In the genomic region with DNA sequence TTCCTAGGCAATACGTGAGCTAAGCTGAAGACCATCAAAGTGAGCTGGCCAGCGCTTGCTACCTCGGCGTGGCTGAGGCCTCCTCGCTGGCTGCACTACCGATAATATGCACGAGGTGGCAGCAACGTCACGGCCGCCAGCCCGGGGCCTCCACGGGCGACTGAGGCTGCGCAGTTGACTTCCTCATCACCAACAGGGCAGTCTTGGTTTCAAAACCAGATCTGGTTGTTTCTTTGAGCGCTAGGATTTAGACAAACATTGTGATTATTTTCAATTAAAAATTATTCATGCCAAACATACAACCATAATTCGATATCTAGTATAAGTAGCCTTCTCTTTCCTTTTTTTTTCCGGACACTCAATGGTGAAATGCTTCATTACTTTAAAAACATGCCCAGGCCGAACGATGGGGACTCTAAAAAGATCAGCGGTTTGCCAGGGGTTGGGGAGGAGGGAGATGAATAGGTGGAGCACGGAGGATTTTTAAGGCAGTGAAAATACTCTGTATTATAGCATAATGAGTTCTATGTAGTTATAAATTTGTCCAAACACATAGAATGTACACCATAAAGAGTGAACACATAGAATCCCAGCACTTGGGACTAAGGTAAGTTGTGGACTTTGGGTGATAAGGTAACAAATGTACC, we compare ENCODE assay signal across 8 cellular contexts. TPM values are rescaled to one million over a fixed set of nuclear protein-coding genes. Genes with fewer than 3 reads are reported as not detected.
DNase-seq lines count a peak whose midpoint lies in the region; ATAC-seq and TF ChIP-seq lines count a peak whose summit lies in the region.

No MANE protein-coding gene starts in this region.

- peaks cover 0 to 6% (median 0%) of the 10 kb centered on the region in 3 donors for H3K27me3 Mint-ChIP-seq in naive B cell

- H3K36me3 Mint-ChIP-seq in naive B cell: no peaks in the 10 kb centered on the region

- H3K4me1 Mint-ChIP-seq in naive B cell: peaks cover 0 to 6% (median 5%) of the 10 kb centered on the region in 3 donors

- ATAC-seq in GM19328 (IDR thresholded peaks at IDR 0.05; ENCODE audit: unreplicated experiment): peak; percentile 84
- peak; percentile 76 for ATAC-seq in HG03469 (IDR thresholded peaks at IDR 0.05; ENCODE audit: unreplicated experiment)
- ATAC-seq in naive B cell (ENCODE audit: low read depth in 2 of 2): peak; percentile 94 to 99

- TF ChIP-seq CTCF in epithelial cell of esophagus (IDR thresholded peaks at IDR 0.05; ENCODE audit: insufficient read depth, low read depth, low read length, missing control alignments): peak; percentile 93

- peaks cover 0 to 1% (median 0%) of the 10 kb centered on the region in 7 donors for H3K9me3 Mint-ChIP-seq in naive B cell

- DNase-seq in CD1c-positive myeloid dendritic cell (ENCODE audit: extremely low spot score) (peak; percentile 89), NOMO-1 treated with dmso at 0.1 percent for 144 hours (lab: John Stamatoyannopoulos, UW; ENCODE audit: unreplicated experiment) (peak; percentile 20), epithelial cell of esophagus (ENCODE audit: low read depth) (peak; percentile 73), naive B cell (peak; percentile 72)
- DNase-seq in activated CD8-positive, alpha-beta memory T cell treated with anti-CD3 and anti-CD28 coated beads, Interleukin-2, amount 50 U/mL, for 24 hours (ENCODE audit: extremely low read depth): peak; percentile 61
- peak; percentile 55 to 68 for DNase-seq in stimulated activated CD8-positive, alpha-beta memory T cell treated with anti-CD3 and anti-CD28 coated beads, Interleukin-7, amount 100 ng/mL, for 4 hours (ENCODE audit: low read depth in 2 of 2)

- H3K4me3 ChIP-seq in epithelial cell of esophagus (ENCODE audit: low read length): no peak overlapping the region

- peak overlapping the region in 4 of 8 donors; percentile 33 to 76 (median 56) for H3K4me3 Mint-ChIP-seq in naive B cell

- H3K27ac Mint-ChIP-seq in naive B cell: peak overlapping the region in 3 of 6 donors; percentile 41 to 78 (median 47)

RNA-seq across cellular contexts. Expression of a gene that starts 52.0 kb away (rescaled TPM):
- under 1 TPM in 3 of 6 donors, not detected in 3; 0.06 to 0.50 (median 0.21) TPM for polyA plus RNA-seq in naive B cell (ENCODE audit: low read depth in 6 of 6)

Comparison
In these comparisons a context has a peak if more than half of its experiments do, and no peak if none do; other contexts are left out.
1. DNase-seq: peak in every context shown above with its lines; median percentile 89 in CD1c-positive myeloid dendritic cell; 73 in epithelial cell of esophagus; 72 in naive B cell; 62 in stimulated activated CD8-positive, alpha-beta memory T cell treated with anti-CD3 and anti-CD28 coated beads, Interleukin-7, amount 100 ng/mL, for 4 hours; 61 in activated CD8-positive, alpha-beta memory T cell treated with anti-CD3 and anti-CD28 coated beads, Interleukin-2, amount 50 U/mL, for 24 hours; 20 in NOMO-1 treated with dmso at 0.1 percent for 144 hours.